In the genomic region with DNA sequence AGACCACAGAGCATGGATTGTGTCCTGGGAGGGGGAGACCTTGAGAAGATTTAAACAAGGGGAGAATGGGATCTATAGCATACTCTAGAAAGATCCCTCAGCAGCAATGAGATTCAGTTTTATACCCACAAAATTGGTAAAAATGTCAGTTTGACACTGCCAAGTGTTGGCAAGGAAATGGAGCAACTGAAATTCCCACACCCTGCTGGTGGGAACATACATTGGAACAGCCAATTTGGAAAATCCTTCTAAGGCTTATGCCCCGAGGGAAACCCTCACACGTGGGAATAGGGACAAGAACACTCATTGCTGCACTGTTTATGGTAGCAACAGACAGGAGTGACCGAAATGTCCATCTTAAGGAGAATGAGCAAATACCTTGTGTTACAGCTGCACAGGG, we compare ENCODE assay signal across 12 cellular contexts. TPM values are rescaled to one million over a fixed set of nuclear protein-coding genes. Genes with fewer than 3 reads are reported as not detected.
"Had no signal": no experiment of that assay in that cellular context is flagged by ENCODE, and none has a peak within 500 bp of the region (broad histone marks: within the 10 kb centered on the region; RNA-seq: fewer than 3 reads in every experiment).

No MANE protein-coding gene starts in this region.

- H3K4me1 ChIP-seq: HAP-1 had no signal

- H3K4me2 ChIP-seq: GM23338 had no signal

- H3K9me3 Mint-ChIP-seq: GM23338 had no signal

- H3K9ac ChIP-seq: GM23248 had no signal

- H3K27ac ChIP-seq: GM23248 had no signal

- H2AFZ ChIP-seq: GM23248, GM23338 had no signal

- H3K4me3 Mint-ChIP-seq: GM23338, HFFc6 had no signal

- ATAC-seq: HCT116 had no signal

- H3K4me3 ChIP-seq: GM23248, GM23338, HAP-1 had no signal

- H3K27ac Mint-ChIP-seq: GM23338, H9, HFFc6 had no signal

- DNase-seq: GM23248, GOT3, H9, HCEC 1CT, HFFc6 had no signal

- FAIRE-seq: H1, H54 had no signal

- H3K9me3 ChIP-seq: HAP-1 had no signal

- H3K36me3 ChIP-seq: HAP-1 had no signal

RNA-seq across cellular contexts. Expression of a gene that starts 5.0 kb away (rescaled TPM):
- total RNA-seq: GM23248, GM23338, H1, H4, H7, H9, HFFc6 had no signal
- polyA plus RNA-seq: GM23248, GM23338, H1 had no signal
